Comparison of ENCODE assay signal across 2 cellular contexts in genomic region chr3:157351981-157352380, GRCh38.
TF ChIP-seq lines count a peak whose summit lies in the region.

No MANE protein-coding gene starts in this region.

TF ChIP-seq in HCT116, 20 proteins besides CTCF, POLR2A, EP300 and RAD21 (continued from another document):
- TF ChIP-seq, protein P1, sequence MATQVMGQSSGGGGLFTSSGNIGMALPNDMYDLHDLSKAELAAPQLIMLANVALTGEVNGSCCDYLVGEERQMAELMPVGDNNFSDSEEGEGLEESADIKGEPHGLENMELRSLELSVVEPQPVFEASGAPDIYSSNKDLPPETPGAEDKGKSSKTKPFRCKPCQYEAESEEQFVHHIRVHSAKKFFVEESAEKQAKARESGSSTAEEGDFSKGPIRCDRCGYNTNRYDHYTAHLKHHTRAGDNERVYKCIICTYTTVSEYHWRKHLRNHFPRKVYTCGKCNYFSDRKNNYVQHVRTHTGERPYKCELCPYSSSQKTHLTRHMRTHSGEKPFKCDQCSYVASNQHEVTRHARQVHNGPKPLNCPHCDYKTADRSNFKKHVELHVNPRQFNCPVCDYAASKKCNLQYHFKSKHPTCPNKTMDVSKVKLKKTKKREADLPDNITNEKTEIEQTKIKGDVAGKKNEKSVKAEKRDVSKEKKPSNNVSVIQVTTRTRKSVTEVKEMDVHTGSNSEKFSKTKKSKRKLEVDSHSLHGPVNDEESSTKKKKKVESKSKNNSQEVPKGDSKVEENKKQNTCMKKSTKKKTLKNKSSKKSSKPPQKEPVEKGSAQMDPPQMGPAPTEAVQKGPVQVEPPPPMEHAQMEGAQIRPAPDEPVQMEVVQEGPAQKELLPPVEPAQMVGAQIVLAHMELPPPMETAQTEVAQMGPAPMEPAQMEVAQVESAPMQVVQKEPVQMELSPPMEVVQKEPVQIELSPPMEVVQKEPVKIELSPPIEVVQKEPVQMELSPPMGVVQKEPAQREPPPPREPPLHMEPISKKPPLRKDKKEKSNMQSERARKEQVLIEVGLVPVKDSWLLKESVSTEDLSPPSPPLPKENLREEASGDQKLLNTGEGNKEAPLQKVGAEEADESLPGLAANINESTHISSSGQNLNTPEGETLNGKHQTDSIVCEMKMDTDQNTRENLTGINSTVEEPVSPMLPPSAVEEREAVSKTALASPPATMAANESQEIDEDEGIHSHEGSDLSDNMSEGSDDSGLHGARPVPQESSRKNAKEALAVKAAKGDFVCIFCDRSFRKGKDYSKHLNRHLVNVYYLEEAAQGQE (IDR thresholded peaks at IDR 0.05; ENCODE audit: low read depth), result no peak
- TF ChIP-seq SRF (IDR thresholded peaks at IDR 0.05; ENCODE audit: low read depth), result no peak
- TF ChIP-seq ELF1 (IDR thresholded peaks at IDR 0.05; ENCODE audit: borderline replicate concordance, low read depth), result no peak
- no peak for TF ChIP-seq EZH2phosphoT487 (IDR thresholded peaks at IDR 0.05; ENCODE audit: borderline replicate concordance)
- no peak for TF ChIP-seq POLR2AphosphoS5 (IDR thresholded peaks at IDR 0.05; ENCODE audit: low read depth, low read length)

TF ChIP-seq in SK-N-SH, 30 proteins besides CTCF, POLR2A, EP300 and RAD21 (continued from another document):
- TF ChIP-seq, protein P2, sequence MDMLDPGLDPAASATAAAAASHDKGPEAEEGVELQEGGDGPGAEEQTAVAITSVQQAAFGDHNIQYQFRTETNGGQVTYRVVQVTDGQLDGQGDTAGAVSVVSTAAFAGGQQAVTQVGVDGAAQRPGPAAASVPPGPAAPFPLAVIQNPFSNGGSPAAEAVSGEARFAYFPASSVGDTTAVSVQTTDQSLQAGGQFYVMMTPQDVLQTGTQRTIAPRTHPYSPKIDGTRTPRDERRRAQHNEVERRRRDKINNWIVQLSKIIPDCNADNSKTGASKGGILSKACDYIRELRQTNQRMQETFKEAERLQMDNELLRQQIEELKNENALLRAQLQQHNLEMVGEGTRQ (IDR thresholded peaks at IDR 0.05; ENCODE audit: borderline replicate concordance, low read depth, low read length), result no peak
- TF ChIP-seq RFX5 (IDR thresholded peaks at IDR 0.05; ENCODE audit: low read length), result no peak
- TF ChIP-seq JUND (IDR thresholded peaks at IDR 0.05), result no peak
